Comparison of ENCODE assay signal across 22 cellular contexts in genomic region chr18:58497845-58498244, GRCh38.
DNase-seq lines count a peak whose midpoint lies in the region; ATAC-seq, FAIRE-seq and TF ChIP-seq lines count a peak whose summit lies in the region.
"Had no signal": no experiment of that assay in that cellular context is flagged by ENCODE, and none has a peak within 500 bp of the region (broad histone marks: within the 10 kb centered on the region; RNA-seq: fewer than 3 reads in every experiment).

No MANE protein-coding gene starts in this region.

- ATAC-seq in gastroesophageal sphincter, result peak; percentile 49
- no peak for ATAC-seq in activated CD8-positive, alpha-beta T cell treated with anti-CD3 and anti-CD28 coated beads, Interleukin-2, amount 10 ng/mL, durations not matched to agents 7 days and 5 days
- no peak for ATAC-seq in GM18502 (IDR thresholded peaks at IDR 0.05; ENCODE audit: poor library complexity, unreplicated experiment)
- ATAC-seq: body of pancreas, Right ventricle myocardium inferior had no signal

- H3K9me3 ChIP-seq in astrocyte (ENCODE audit: insufficient read depth, low read depth, low read length), result no peaks in the 10 kb centered on the region
- H3K9me3 ChIP-seq in gastroesophageal sphincter, result no peaks in the 10 kb centered on the region
- H3K9me3 ChIP-seq in kidney (ENCODE audit: control insufficient read depth in 1 of 2, low read length in 2 of 2), result no peaks in the 10 kb centered on the region
- H3K9me3 ChIP-seq: body of pancreas, esophagus squamous epithelium, neutrophil, prostate gland, transverse colon had no signal

- H3K4me1 Mint-ChIP-seq in astrocyte (ENCODE audit: low read depth, unreplicated experiment), result peaks cover 2% of the 10 kb centered on the region
- peaks cover 14% of the 10 kb centered on the region for H3K4me1 Mint-ChIP-seq in activated CD8-positive, alpha-beta T cell treated with anti-CD3 and anti-CD28 coated beads, Interleukin-2, amount 10 ng/mL, durations not matched to agents 7 days and 5 days (ENCODE audit: low read depth)

- peak; percentile 82 for DNase-seq in EH (ENCODE audit: low read depth)
- DNase-seq in HT1080 (ENCODE audit: low read depth), result peak; percentile 67
- peak; percentile 33 for DNase-seq in astrocyte (ENCODE audit: low read depth)
- DNase-seq in activated CD8-positive, alpha-beta T cell treated with anti-CD3 and anti-CD28 coated beads, Interleukin-2, amount 10 ng/mL, durations not matched to agents 7 days and 5 days, result no peak
- DNase-seq in midbrain (lab: John Stamatoyannopoulos, UW), result no peak
- DNase-seq in kidney, result no peak
- DNase-seq: activated B cell treated with CpG ODN at 0.5 μM for 24 hours; activated CD4-positive, alpha-beta T cell treated with anti-CD3 and anti-CD28 coated beads, Interleukin-2, amount 50 U/mL, for 48 hours; body of pancreas; C1 segment of cervical spinal cord; esophagus squamous epithelium; kidney glomerular epithelial cell; NCI-H1694; NCI-H82; T-helper 9 cell; transverse colon had no signal

- H2AFZ ChIP-seq in astrocyte (ENCODE audit: low read depth, low read length), result no peak overlapping the region

- no peaks in the 10 kb centered on the region for H3K79me2 ChIP-seq in astrocyte (ENCODE audit: insufficient read depth, low read length)

- H3K27ac Mint-ChIP-seq in astrocyte (ENCODE audit: unreplicated experiment), result no peak overlapping the region
- no peak overlapping the region for H3K27ac Mint-ChIP-seq in activated CD8-positive, alpha-beta T cell treated with anti-CD3 and anti-CD28 coated beads, Interleukin-2, amount 10 ng/mL, durations not matched to agents 7 days and 5 days
- H3K27ac Mint-ChIP-seq: activated B cell treated with CpG ODN at 0.5 μM for 24 hours had no signal

- POLR2A ChIA-PET in activated CD8-positive, alpha-beta T cell treated with anti-CD3 and anti-CD28 coated beads, Interleukin-2, amount 10 ng/mL, durations not matched to agents 7 days and 5 days (lab: Charles Lee), result no interaction called here

- H3K27me3 Mint-ChIP-seq in astrocyte (ENCODE audit: low read depth, unreplicated experiment), result no peaks in the 10 kb centered on the region
- peaks cover 34% of the 10 kb centered on the region for H3K27me3 Mint-ChIP-seq in activated CD8-positive, alpha-beta T cell treated with anti-CD3 and anti-CD28 coated beads, Interleukin-2, amount 10 ng/mL, durations not matched to agents 7 days and 5 days (ENCODE audit: low read depth)

- intact Hi-C loops in kidney (cut with DNase I), result no loop called here

- no peak overlapping the region for H3K27ac ChIP-seq in astrocyte (ENCODE audit: low read depth, low read length)
- peak overlapping the region in 3 of 4 donors; percentile 72 to 80 (median 75) for H3K27ac ChIP-seq in gastroesophageal sphincter
- no peak overlapping the region for H3K27ac ChIP-seq in kidney (ENCODE audit: low read depth in 2 of 2, low read length in 2 of 2)
- H3K27ac ChIP-seq: coronary artery, esophagus squamous epithelium, neutrophil, prostate gland, transverse colon had no signal

- TF ChIP-seq POLR2A in gastroesophageal sphincter (IDR thresholded peaks at IDR 0.05), result no peak

- peaks cover 21% of the 10 kb centered on the region for H3K36me3 Mint-ChIP-seq in astrocyte (ENCODE audit: low read depth, unreplicated experiment)
- H3K36me3 Mint-ChIP-seq in activated CD8-positive, alpha-beta T cell treated with anti-CD3 and anti-CD28 coated beads, Interleukin-2, amount 10 ng/mL, durations not matched to agents 7 days and 5 days (ENCODE audit: low read depth), result no peaks in the 10 kb centered on the region

- no peak for TF ChIP-seq EP300 in gastroesophageal sphincter (IDR thresholded peaks at IDR 0.05)

- H3K36me3 ChIP-seq in astrocyte (ENCODE audit: insufficient read depth, low read length) (peaks cover 7% of the 10 kb centered on the region), gastroesophageal sphincter (no peaks in the 10 kb centered on the region), kidney (ENCODE audit: control insufficient read depth in 1 of 2, insufficient read depth in 2 of 2, low read length in 2 of 2) (no peaks in the 10 kb centered on the region)
- H3K36me3 ChIP-seq: esophagus squamous epithelium, neutrophil, prostate gland, transverse colon had no signal

- no peaks in the 10 kb centered on the region for H3K27me3 ChIP-seq in astrocyte (ENCODE audit: insufficient read depth, low read length)
- H3K27me3 ChIP-seq in gastroesophageal sphincter, result no peaks in the 10 kb centered on the region
- H3K27me3 ChIP-seq: body of pancreas, transverse colon had no signal

- H3K9ac ChIP-seq in astrocyte (ENCODE audit: low read length) (no peak overlapping the region), kidney (ENCODE audit: low read length in 2 of 2) (no peak overlapping the region)

- H3K4me3 Mint-ChIP-seq in astrocyte (ENCODE audit: unreplicated experiment), result no peak overlapping the region
- H3K4me3 Mint-ChIP-seq in activated CD8-positive, alpha-beta T cell treated with anti-CD3 and anti-CD28 coated beads, Interleukin-2, amount 10 ng/mL, durations not matched to agents 7 days and 5 days, result no peak overlapping the region
- H3K4me3 Mint-ChIP-seq: activated B cell treated with CpG ODN at 0.5 μM for 24 hours had no signal

- FAIRE-seq in astrocyte (lab: Jason Lieb, UNC) (no peak), kidney (lab: Jason Lieb, UNC) (no peak)

- H3K4me1 ChIP-seq in astrocyte (ENCODE audit: insufficient read depth, low read length), result peaks cover 12% of the 10 kb centered on the region
- H3K4me1 ChIP-seq in gastroesophageal sphincter, result peaks cover 0 to 61% (median 12%) of the 10 kb centered on the region in 3 donors
- peaks cover 9 to 11% of the 10 kb centered on the region in 2 donors for H3K4me1 ChIP-seq in kidney (ENCODE audit: control insufficient read depth in 1 of 2, insufficient read depth in 1 of 2, low read depth in 1 of 2, low read length in 2 of 2)
- H3K4me1 ChIP-seq: prostate gland had no signal

- TF ChIP-seq CTCF in astrocyte (IDR thresholded peaks at IDR 0.05; ENCODE audit: insufficient read depth, low read depth, low read length) (no peak), gastroesophageal sphincter (IDR thresholded peaks at IDR 0.05) (no peak), kidney (IDR thresholded peaks at IDR 0.05; ENCODE audit: borderline replicate concordance, extremely low read depth, insufficient read depth) (no peak)

- no peaks in the 10 kb centered on the region for H4K20me1 ChIP-seq in astrocyte (ENCODE audit: insufficient read depth, low read length)

- H3K4me3 ChIP-seq in astrocyte (ENCODE audit: insufficient read depth, low read depth, low read length) (no peak overlapping the region), gastroesophageal sphincter (no peak overlapping the region), kidney (ENCODE audit: low read length in 2 of 2) (no peak overlapping the region)
- H3K4me3 ChIP-seq: body of pancreas, coronary artery, esophagus squamous epithelium, prostate gland, transverse colon had no signal

- H3K4me2 ChIP-seq in astrocyte (ENCODE audit: low read length), result peak overlapping the region; percentile 8

- WGBS in gastroesophageal sphincter (ENCODE audit: low coverage in 1 of 2), 2 donors, result 33 to 54% methylated on average over 3 to 5 of the region's 5 CpGs

- CTCF ChIA-PET in activated CD8-positive, alpha-beta T cell treated with anti-CD3 and anti-CD28 coated beads, Interleukin-2, amount 10 ng/mL, durations not matched to agents 7 days and 5 days (lab: Charles Lee), result interaction anchor here (1.3 to 2.1 kb wide), 4 partner anchors 29 to 573 kb away, joined by 3 to 16 read pairs (median 3); no protein-coding TSS in a partner anchor

- no peaks in the 10 kb centered on the region for H3K9me3 Mint-ChIP-seq in astrocyte (ENCODE audit: unreplicated experiment)
- no peaks in the 10 kb centered on the region for H3K9me3 Mint-ChIP-seq in activated CD8-positive, alpha-beta T cell treated with anti-CD3 and anti-CD28 coated beads, Interleukin-2, amount 10 ng/mL, durations not matched to agents 7 days and 5 days (ENCODE audit: insufficient read depth)
- H3K9me3 Mint-ChIP-seq: activated B cell treated with CpG ODN at 0.5 μM for 24 hours had no signal

Comparison
In these comparisons a context has a peak if more than half of its experiments do, and no peak if none do; other contexts are left out.
1. DNase-seq: peak in EH (single experiment), HT1080 (single experiment) and astrocyte (single experiment); none in activated CD8-positive, alpha-beta T cell treated with anti-CD3 and anti-CD28 coated beads, Interleukin-2, amount 10 ng/mL, durations not matched to agents 7 days and 5 days (single experiment), midbrain (single experiment) and kidney (single experiment).
2. H3K27ac ChIP-seq: peak in gastroesophageal sphincter (3 of 4); none in astrocyte (single experiment) and kidney (0 of 2).